Comparison of ENCODE assay signal across 20 cellular contexts in the genomic region with DNA sequence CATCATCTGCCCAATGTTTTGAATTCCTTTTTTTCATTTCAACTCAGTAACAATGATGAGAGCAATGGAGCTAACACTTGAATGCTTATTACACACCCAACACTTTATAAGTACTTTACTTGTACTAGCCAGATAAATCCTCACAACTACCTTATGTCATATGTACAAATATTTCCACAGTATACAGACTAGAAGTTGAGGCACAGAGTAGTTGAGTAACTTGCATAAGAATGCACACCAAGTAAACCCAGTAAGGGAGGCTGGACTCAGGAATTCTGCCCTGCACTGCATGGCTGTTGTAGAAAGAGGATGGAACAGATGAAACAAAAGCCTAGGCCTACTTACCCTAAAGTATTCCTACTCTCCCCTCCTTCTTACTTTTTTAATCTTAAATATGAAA.
"Had no signal": no experiment of that assay in that cellular context is flagged by ENCODE, and none has a peak within 500 bp of the region (broad histone marks: within the 10 kb centered on the region; RNA-seq: fewer than 3 reads in every experiment).

No MANE protein-coding gene starts in this region.

- H3K27ac ChIP-seq: epithelial cell of prostate, esophagus muscularis mucosa, gastrocnemius medialis, left ventricle myocardium inferior, lower lobe of right lung, right atrium auricular region, sigmoid colon, stomach, uterus had no signal

- H3K27ac Mint-ChIP-seq: naive thymus-derived CD4-positive, alpha-beta T cell; type B pancreatic cell had no signal

- H3K4me3 ChIP-seq: esophagus muscularis mucosa, gastrocnemius medialis, left ventricle myocardium inferior, lower lobe of right lung, right atrium auricular region, sigmoid colon, stomach, uterus had no signal

- H3K4me1 ChIP-seq: gastrocnemius medialis, lower lobe of right lung, uterus had no signal

- ATAC-seq: gastrocnemius medialis; naive thymus-derived CD4-positive, alpha-beta T cell had no signal

- H3K36me3 ChIP-seq: gastrocnemius medialis, right atrium auricular region, uterus had no signal

- H3K27me3 Mint-ChIP-seq: type B pancreatic cell had no signal

- DNase-seq: cortex of kidney; effector memory CD4-positive, alpha-beta T cell; gastrocnemius medialis; left ventricle myocardium inferior; lower lobe of right lung; mesendoderm; naive thymus-derived CD4-positive, alpha-beta T cell; posterior cingulate gyrus; sigmoid colon; small intestine; stimulated activated CD4-positive, alpha-beta T cell treated with anti-CD3 and anti-CD28 coated beads, Interleukin-12 subunit alpha, Interleukin-12 subunit beta, amount 100 ng/mL, for 4 hours; stimulated activated naive CD4-positive, alpha-beta T cell; stomach; substantia nigra; uterus had no signal

- H3K9me3 Mint-ChIP-seq: naive thymus-derived CD4-positive, alpha-beta T cell; type B pancreatic cell had no signal

- H3K9me3 ChIP-seq: esophagus muscularis mucosa, gastrocnemius medialis, left ventricle myocardium inferior, lower lobe of right lung, right atrium auricular region, sigmoid colon, stomach, uterus had no signal

- H3K27me3 ChIP-seq: esophagus muscularis mucosa, gastrocnemius medialis, right atrium auricular region, sigmoid colon, stomach, uterus had no signal

- H3K4me3 Mint-ChIP-seq: naive thymus-derived CD4-positive, alpha-beta T cell; neural crest cell; type B pancreatic cell had no signal
